ENCODE assay signal across 8 cellular contexts in the genomic region with DNA sequence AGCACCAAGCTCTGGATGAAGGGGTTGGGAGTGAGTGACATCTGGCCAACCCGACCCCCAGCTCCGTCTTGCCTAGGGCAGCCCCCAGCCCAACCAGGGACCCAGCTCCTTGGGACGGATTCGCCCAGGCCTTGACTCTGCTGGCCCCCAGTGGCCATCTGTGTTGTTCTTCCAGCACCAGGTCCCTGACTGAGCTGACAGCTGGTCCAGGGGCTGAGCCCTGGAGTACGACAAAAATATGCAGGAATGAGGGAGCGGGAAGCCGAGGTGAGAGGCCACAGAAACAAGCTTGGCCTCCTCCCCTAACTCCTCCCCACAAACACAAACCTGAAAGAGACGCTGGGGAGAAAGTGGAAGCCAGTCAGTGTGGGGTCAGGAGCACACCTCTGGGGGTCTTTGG. TPM values are rescaled to one million over a fixed set of nuclear protein-coding genes. Genes with fewer than 3 reads are reported as not detected.
DNase-seq lines count a peak whose midpoint lies in the region; ATAC-seq, FAIRE-seq and TF ChIP-seq lines count a peak whose summit lies in the region.

No MANE protein-coding gene starts in this region.

- no peak for FAIRE-seq in pancreas (lab: Jason Lieb, UNC)

- H3K27ac ChIP-seq in CD4-positive, alpha-beta memory T cell (ENCODE audit: low read depth, low read length): no peak overlapping the region
- H3K27ac ChIP-seq in esophagus squamous epithelium (no peak overlapping the region), pancreas (no peak overlapping the region)

- peaks cover 6 to 17% of the 10 kb centered on the region in 2 donors for H3K27me3 Mint-ChIP-seq in CD4-positive, alpha-beta memory T cell

- intact Hi-C loops in CD4-positive, alpha-beta memory T cell (cut with micrococcal nuclease): no loop called here
- intact Hi-C loops in esophagus squamous epithelium (cut with DNase I): no loop called here
- intact Hi-C loops in pancreas (cut with DNase I): loop anchor here in 1 of 3 donors (10.0 kb wide), 1 partner anchor 271 kb away; no protein-coding TSS in a partner anchor

- CTCF ChIA-PET in CD4-positive, alpha-beta memory T cell (lab: Charles Lee; ENCODE audit: partially characterized antibody): interaction anchor here (0.5 to 4.8 kb wide), 16 partner anchors 8 to 1081 kb away, joined by 3 to 36 read pairs (median 4); no protein-coding TSS in a partner anchor
- CTCF ChIA-PET in HEK293T (lab: Yijun Ruan, JAX): interaction anchor here (0.6 to 3.5 kb wide), 9 partner anchors 13 to 652 kb away, joined by 3 to 15 read pairs (median 3); no protein-coding TSS in a partner anchor

- DNase-seq in CD4-positive, alpha-beta memory T cell: peak in 3 of 5 donors; percentile 14 to 23 (median 16)
- DNase-seq in HEK293T (ENCODE audit: extremely low spot score): peak; percentile 69
- peak; percentile 36 for DNase-seq in T-helper 9 cell
- DNase-seq in esophagus squamous epithelium (lab: John Stamatoyannopoulos, UW): no peak
- peak in 4 of 6 donors; percentile 40 to 89 (median 60) for DNase-seq in pancreas

- POLR2A ChIA-PET in CD4-positive, alpha-beta memory T cell (lab: Charles Lee; ENCODE audit: partially characterized antibody): no interaction called here
- POLR2A ChIA-PET in HEK293T (lab: Yijun Ruan, JAX): no interaction called here

- TF ChIP-seq CTCF in esophagus squamous epithelium (IDR thresholded peaks at IDR 0.05): peak in 5 of 6 experiments; percentile 59 to 79 (median 62)
- TF ChIP-seq CTCF in pancreas (IDR thresholded peaks at IDR 0.05): peak in 2 of 4 donors; percentile 47 to 71

- H3K4me1 Mint-ChIP-seq in CD4-positive, alpha-beta memory T cell: peaks cover 0 to 1% (median 0%) of the 10 kb centered on the region in 4 donors

- no peak overlapping the region for H3K4me3 Mint-ChIP-seq in CD4-positive, alpha-beta memory T cell

- no peak overlapping the region for H3K4me3 ChIP-seq in CD4-positive, alpha-beta memory T cell (ENCODE audit: low read length in 2 of 2)
- H3K4me3 ChIP-seq in esophagus squamous epithelium (no peak overlapping the region), pancreas (no peak overlapping the region)

- no peak for TF ChIP-seq POLR2A in esophagus squamous epithelium (IDR thresholded peaks at IDR 0.05)

- no peaks in the 10 kb centered on the region for H3K4me1 ChIP-seq in CD4-positive, alpha-beta memory T cell (ENCODE audit: insufficient read depth, low read length)
- H3K4me1 ChIP-seq in esophagus squamous epithelium (no peaks in the 10 kb centered on the region), pancreas (no peaks in the 10 kb centered on the region)

- peaks cover 0 to 3% (median 0%) of the 10 kb centered on the region in 8 donors for H3K9me3 Mint-ChIP-seq in CD4-positive, alpha-beta memory T cell

- no peaks in the 10 kb centered on the region for H3K36me3 Mint-ChIP-seq in CD4-positive, alpha-beta memory T cell

- WGBS in esophagus squamous epithelium, 2 donors: 3 to 10% methylated on average over 4 to 5 of the region's 8 CpGs
- WGBS in pancreas, 2 donors: 13 to 14% methylated on average over 8 of the region's 8 CpGs

- H3K27ac Mint-ChIP-seq in CD4-positive, alpha-beta memory T cell: no peak overlapping the region

- no peaks in the 10 kb centered on the region for H3K36me3 ChIP-seq in CD4-positive, alpha-beta memory T cell (ENCODE audit: insufficient read depth, low read length)
- H3K36me3 ChIP-seq in esophagus squamous epithelium: no peaks in the 10 kb centered on the region
- no peaks in the 10 kb centered on the region for H3K36me3 ChIP-seq in pancreas

- no peaks in the 10 kb centered on the region for H3K9me3 ChIP-seq in CD4-positive, alpha-beta memory T cell (ENCODE audit: control insufficient read depth in 1 of 2, low read length in 2 of 2)
- no peaks in the 10 kb centered on the region for H3K9me3 ChIP-seq in esophagus squamous epithelium
- no peaks in the 10 kb centered on the region for H3K9me3 ChIP-seq in pancreas

- no peaks in the 10 kb centered on the region for H3K27me3 ChIP-seq in CD4-positive, alpha-beta memory T cell (ENCODE audit: insufficient read depth, low read length)
- H3K27me3 ChIP-seq in esophagus squamous epithelium: peaks cover 0 to 59% (median 0%) of the 10 kb centered on the region in 4 donors
- no peaks in the 10 kb centered on the region for H3K27me3 ChIP-seq in pancreas

- ATAC-seq in pancreas: peak in 3 of 4 donors; percentile 53 to 83 (median 71)
- no peak for ATAC-seq in HG03342 (IDR thresholded peaks at IDR 0.05; ENCODE audit: unreplicated experiment)
- no peak for ATAC-seq in HG03095 (IDR thresholded peaks at IDR 0.05; ENCODE audit: unreplicated experiment)
- ATAC-seq in HG03108 (IDR thresholded peaks at IDR 0.05; ENCODE audit: unreplicated experiment): no peak

TF ChIP-seq in HEK293T, 16 proteins besides CTCF, POLR2A, EP300 and RAD21:
- TF ChIP-seq, protein P1, sequence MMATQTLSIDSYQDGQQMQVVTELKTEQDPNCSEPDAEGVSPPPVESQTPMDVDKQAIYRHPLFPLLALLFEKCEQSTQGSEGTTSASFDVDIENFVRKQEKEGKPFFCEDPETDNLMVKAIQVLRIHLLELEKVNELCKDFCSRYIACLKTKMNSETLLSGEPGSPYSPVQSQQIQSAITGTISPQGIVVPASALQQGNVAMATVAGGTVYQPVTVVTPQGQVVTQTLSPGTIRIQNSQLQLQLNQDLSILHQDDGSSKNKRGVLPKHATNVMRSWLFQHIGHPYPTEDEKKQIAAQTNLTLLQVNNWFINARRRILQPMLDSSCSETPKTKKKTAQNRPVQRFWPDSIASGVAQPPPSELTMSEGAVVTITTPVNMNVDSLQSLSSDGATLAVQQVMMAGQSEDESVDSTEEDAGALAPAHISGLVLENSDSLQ (IDR thresholded peaks at IDR 0.05): no peak
- no peak for TF ChIP-seq ZNF384 (IDR thresholded peaks at IDR 0.05)
- TF ChIP-seq CTBP1 (IDR thresholded peaks at IDR 0.05; ENCODE audit: borderline replicate concordance): no peak
- TF ChIP-seq SUZ12 (IDR thresholded peaks at IDR 0.05): no peak
- TF ChIP-seq FOXM1 (IDR thresholded peaks at IDR 0.05; ENCODE audit: borderline replicate concordance): no peak
- TF ChIP-seq ARNT (IDR thresholded peaks at IDR 0.05): no peak
- TF ChIP-seq NFRKB (IDR thresholded peaks at IDR 0.05): no peak
- no peak for TF ChIP-seq LEF1 (IDR thresholded peaks at IDR 0.05; ENCODE audit: borderline replicate concordance)
- TF ChIP-seq FOXA1 (IDR thresholded peaks at IDR 0.05): no peak
- no peak for TF ChIP-seq BHLHE40 (IDR thresholded peaks at IDR 0.05; ENCODE audit: borderline replicate concordance)
- no peak for TF ChIP-seq FOXK2 (IDR thresholded peaks at IDR 0.05)
- no peak for TF ChIP-seq TARDBP (IDR thresholded peaks at IDR 0.05)
- TF ChIP-seq ELF4 (IDR thresholded peaks at IDR 0.05): no peak
- no peak for TF ChIP-seq L3MBTL2 (conservative IDR thresholded peaks at IDR 0.05)
- no peak for TF ChIP-seq SP1 (IDR thresholded peaks at IDR 0.05)
- TF ChIP-seq HDGF (IDR thresholded peaks at IDR 0.05; ENCODE audit: borderline replicate concordance): no peak
TF ChIP-seq in HEK293T: peak in this region for 0.

RNA-seq across cellular contexts. Expression of gene PAX7, which starts 55.0 kb away (rescaled TPM):
- total RNA-seq in CD4-positive, alpha-beta memory T cell: not detected
- polyA plus RNA-seq in CD4-positive, alpha-beta memory T cell: not detected
- total RNA-seq in esophagus squamous epithelium (not detected), pancreas (not detected)
- polyA plus RNA-seq in pancreas: not detected

Comparison
In these comparisons a context has a peak if more than half of its experiments do, and no peak if none do; other contexts are left out.
1. ATAC-seq: peak in pancreas (3 of 4); none in HG03342 (single experiment), HG03095 (single experiment) and HG03108 (single experiment).